26 cellular contexts compared by ENCODE assay signal in the genomic region with DNA sequence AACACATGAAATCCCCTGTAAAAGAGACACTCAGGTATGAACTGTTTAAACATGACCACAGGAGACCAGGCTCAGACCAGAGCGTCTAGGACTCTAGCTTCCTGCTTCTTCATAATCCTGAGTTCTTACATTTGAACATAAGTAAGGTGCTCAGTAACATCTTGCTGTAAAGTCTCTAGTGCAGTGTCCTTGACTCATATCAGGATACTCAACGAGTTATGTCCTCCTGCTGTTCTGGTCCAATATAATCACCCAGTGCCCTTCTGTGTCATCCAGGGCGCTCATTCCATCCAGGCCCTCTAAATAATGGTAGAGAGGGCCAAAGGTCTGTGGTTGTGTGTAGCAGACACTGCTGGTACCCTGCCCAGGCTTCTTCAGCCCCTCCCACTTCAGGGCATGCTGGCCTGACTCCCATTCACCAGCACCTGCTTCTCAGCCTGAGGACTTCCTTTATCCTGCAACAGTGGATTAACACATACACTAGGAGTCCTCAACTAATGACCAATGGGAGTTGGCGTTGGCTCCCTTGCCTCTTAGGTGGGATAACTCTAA.
"Had no signal": no experiment of that assay in that cellular context is flagged by ENCODE, and none has a peak within 500 bp of the region (broad histone marks: within the 10 kb centered on the region; RNA-seq: fewer than 3 reads in every experiment).

No MANE protein-coding gene starts in this region.

- H3K9me3 ChIP-seq: colonic mucosa, gastrocnemius medialis, prostate gland, testis, tibial artery had no signal

- H3K27me3 ChIP-seq: colonic mucosa, gastrocnemius medialis, left lung, sigmoid colon, testis, tibial artery, upper lobe of left lung had no signal

- ATAC-seq: gastrocnemius medialis; heart left ventricle; left lung; mucosa of descending colon; right cardiac atrium; stimulated activated memory B cell treated with anti-CD40 and anti-IgM and Interleukin-4, amounts not matched to agents 10 μg/mL and 1 μg/mL and 100 μg/mL, for 72 hours; stimulated activated naive CD8-positive, alpha-beta T cell treated with anti-CD3 and anti-CD28 coated beads, Interleukin-15, Interleukin-2, amounts not matched to agents 100 U/mL and 50 U/mL, for 24 hours had no signal

- H3K4me2 ChIP-seq: hepatocyte had no signal

- H2AFZ ChIP-seq: hepatocyte had no signal

- H3K4me1 ChIP-seq: colonic mucosa, gastrocnemius medialis, heart left ventricle, left lung, prostate gland, sigmoid colon, spleen, testis, upper lobe of left lung had no signal

- H3K27ac ChIP-seq: colonic mucosa, gastrocnemius medialis, heart left ventricle, hepatocyte, left lung, prostate gland, sigmoid colon, spleen, testis, tibial artery, upper lobe of left lung had no signal

- DNase-seq: colonic mucosa; dermis blood vessel endothelial cell; effector memory CD4-positive, alpha-beta T cell; gastrocnemius medialis; heart left ventricle; kidney; left lung; mesenchymal stem cell; mucosa of descending colon; naive B cell; nephron progenitor cell; nucleus accumbens; right cardiac atrium; sigmoid colon; spleen; stimulated activated CD4-positive, alpha-beta T cell treated with anti-CD3 and anti-CD28 coated beads, Interleukin-4, amount 100 ng/mL, for 4 hours; stimulated activated naive CD8-positive, alpha-beta T cell treated with anti-CD3 and anti-CD28 coated beads, Interleukin-15, Interleukin-2, amounts not matched to agents 100 U/mL and 50 U/mL, for 24 hours; substantia nigra; testis; tibial artery; upper lobe of left lung had no signal

- H3K79me2 ChIP-seq: hepatocyte had no signal

- H3K4me3 ChIP-seq: colonic mucosa, gastrocnemius medialis, heart left ventricle, hepatocyte, left lung, mucosa of descending colon, prostate gland, sigmoid colon, spleen, testis, tibial artery, upper lobe of left lung had no signal

- FAIRE-seq: endothelial cell of umbilical vein, kidney, urothelium cell line had no signal

- H3K36me3 ChIP-seq: colonic mucosa, gastrocnemius medialis, heart left ventricle, left lung, prostate gland, sigmoid colon, spleen, tibial artery, upper lobe of left lung had no signal
